ENCODE assay signal across 1 cellular context in genomic region chr6:140979642-140980091, GRCh38.
TF ChIP-seq lines count a peak whose summit lies in the region.

No MANE protein-coding gene starts in this region.

TF ChIP-seq in WTC11, 78 proteins besides CTCF, POLR2A, EP300 and RAD21 (continued from another document):
- TF ChIP-seq, protein P1, sequence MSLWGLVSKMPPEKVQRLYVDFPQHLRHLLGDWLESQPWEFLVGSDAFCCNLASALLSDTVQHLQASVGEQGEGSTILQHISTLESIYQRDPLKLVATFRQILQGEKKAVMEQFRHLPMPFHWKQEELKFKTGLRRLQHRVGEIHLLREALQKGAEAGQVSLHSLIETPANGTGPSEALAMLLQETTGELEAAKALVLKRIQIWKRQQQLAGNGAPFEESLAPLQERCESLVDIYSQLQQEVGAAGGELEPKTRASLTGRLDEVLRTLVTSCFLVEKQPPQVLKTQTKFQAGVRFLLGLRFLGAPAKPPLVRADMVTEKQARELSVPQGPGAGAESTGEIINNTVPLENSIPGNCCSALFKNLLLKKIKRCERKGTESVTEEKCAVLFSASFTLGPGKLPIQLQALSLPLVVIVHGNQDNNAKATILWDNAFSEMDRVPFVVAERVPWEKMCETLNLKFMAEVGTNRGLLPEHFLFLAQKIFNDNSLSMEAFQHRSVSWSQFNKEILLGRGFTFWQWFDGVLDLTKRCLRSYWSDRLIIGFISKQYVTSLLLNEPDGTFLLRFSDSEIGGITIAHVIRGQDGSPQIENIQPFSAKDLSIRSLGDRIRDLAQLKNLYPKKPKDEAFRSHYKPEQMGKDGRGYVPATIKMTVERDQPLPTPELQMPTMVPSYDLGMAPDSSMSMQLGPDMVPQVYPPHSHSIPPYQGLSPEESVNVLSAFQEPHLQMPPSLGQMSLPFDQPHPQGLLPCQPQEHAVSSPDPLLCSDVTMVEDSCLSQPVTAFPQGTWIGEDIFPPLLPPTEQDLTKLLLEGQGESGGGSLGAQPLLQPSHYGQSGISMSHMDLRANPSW (CRISPR knock-in tag; conservative IDR thresholded peaks at IDR 0.05; ENCODE audit: low read depth), result no peak
- TF ChIP-seq GTF2I (CRISPR knock-in tag; conservative IDR thresholded peaks at IDR 0.05) (no peak), MAX (CRISPR knock-in tag; IDR thresholded peaks at IDR 0.05) (no peak), ZSCAN18 (CRISPR knock-in tag; IDR thresholded peaks at IDR 0.05) (no peak), FOXJ3 (CRISPR knock-in tag; IDR thresholded peaks at IDR 0.05; ENCODE audit: borderline replicate concordance) (no peak), MLX (CRISPR knock-in tag; IDR thresholded peaks at IDR 0.05) (no peak), SOX15 (CRISPR knock-in tag; IDR thresholded peaks at IDR 0.05) (no peak)
